ENCODE assay signal across 8 cellular contexts in genomic region chrX:38260231-38260630, GRCh38. TPM values are rescaled to one million over a fixed set of nuclear protein-coding genes. Genes with fewer than 3 reads are reported as not detected.
DNase-seq lines count a peak whose midpoint lies in the region; ATAC-seq and TF ChIP-seq lines count a peak whose summit lies in the region.

No MANE protein-coding gene starts in this region.

- TF ChIP-seq EP300 in stomach (IDR thresholded peaks at IDR 0.05), result no peak

- WGBS in stomach, 5 donors, result 22 to 49% (median 33%) methylated on average over 4 of the region's 4 CpGs

- TF ChIP-seq POLR2A in stomach (IDR thresholded peaks at IDR 0.05), result no peak

- no peaks in the 10 kb centered on the region for H3K36me3 ChIP-seq in stomach

- H3K27ac ChIP-seq in stomach, result no peak overlapping the region

- no peak overlapping the region for H3K4me3 ChIP-seq in stomach

- no peaks in the 10 kb centered on the region for H3K27me3 ChIP-seq in stomach

- DNase-seq in ELF-1 (ENCODE audit: low read depth, low spot score), result peak; percentile 79
- peak; percentile 17 for DNase-seq in RPMI8226
- no peak for DNase-seq in left lobe of liver (ENCODE audit: low spot score)
- no peak for DNase-seq in retina
- DNase-seq in NCI-H2196 treated with DMSO at 0.1 percent for 48 hours (lab: John Stamatoyannopoulos, UW; ENCODE audit: unreplicated experiment), result no peak
- DNase-seq in stomach, result no peak
- no peak for DNase-seq in activated CD4-positive, CD25-positive, alpha-beta regulatory T cell treated with anti-CD3 and anti-CD28 coated beads, Interleukin-2, amount 50 U/mL, for 72 hours

- ATAC-seq in HG02678 (IDR thresholded peaks at IDR 0.05; ENCODE audit: unreplicated experiment) (peak; percentile 76), left lobe of liver (peak; percentile 62)

- no peaks in the 10 kb centered on the region for H3K4me1 ChIP-seq in stomach

- no peaks in the 10 kb centered on the region for H3K9me3 ChIP-seq in stomach

- intact Hi-C loops in stomach (cut with DNase I; ENCODE audit: low total_unique reads), result no loop called here

- peak in 1 of 7 experiments; percentile 17 for TF ChIP-seq CTCF in stomach (IDR thresholded peaks at IDR 0.05)

RNA-seq across cellular contexts. Expression of gene SRPX, which starts 39.6 kb away (rescaled TPM):
- total RNA-seq in left lobe of liver (6.6 TPM), stomach (10 to 100 TPM in 4 of 5 donors, 1 to 10 TPM in 1; 8.9 to 70.7 (median 36.2) TPM)
- 10 to 100 TPM; 21.2 to 59.0 (median 33.1) TPM for polyA plus RNA-seq in stomach

Comparison
In these comparisons a context has a peak if more than half of its experiments do, and no peak if none do; other contexts are left out.
1. DNase-seq: peak in ELF-1 (single experiment) and RPMI8226 (single experiment); none in left lobe of liver (single experiment), retina (single experiment), NCI-H2196 treated with DMSO at 0.1 percent for 48 hours (single experiment), stomach (single experiment) and activated CD4-positive, CD25-positive, alpha-beta regulatory T cell treated with anti-CD3 and anti-CD28 coated beads, Interleukin-2, amount 50 U/mL, for 72 hours (single experiment).